ENCODE assay signal across 19 cellular contexts in the genomic region with DNA sequence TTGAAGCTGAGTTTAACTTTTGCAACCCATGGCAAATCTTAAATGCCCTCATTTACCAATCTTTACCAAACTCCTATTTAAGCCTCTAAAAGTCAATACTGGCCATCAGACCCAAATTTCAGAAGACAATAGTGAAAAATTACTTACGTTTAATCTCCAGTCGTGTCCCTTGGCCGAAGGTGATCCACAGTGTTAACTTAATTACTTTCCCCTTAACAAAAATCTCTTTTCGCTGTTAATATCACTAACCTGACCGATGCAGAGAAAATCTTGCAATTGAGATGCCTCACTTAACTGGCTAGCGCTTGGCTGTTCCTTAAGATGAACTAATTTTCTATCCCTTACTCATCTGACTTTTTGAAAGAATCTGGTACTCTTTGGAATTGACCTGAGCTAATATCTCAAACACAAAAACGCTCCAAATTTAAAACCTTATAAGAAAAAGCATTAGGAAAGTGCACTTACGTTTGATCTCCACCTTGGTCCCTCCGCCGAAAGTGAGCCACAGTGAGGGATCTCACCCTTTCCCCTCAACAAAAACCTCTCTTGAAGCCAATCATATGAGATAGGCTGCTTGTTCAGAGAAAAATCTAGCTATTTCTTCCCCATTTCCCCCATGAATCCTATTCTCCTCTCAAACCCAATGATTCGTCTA.
A peak's percentile ranks its signal among the peaks of the same experiment; 100 is the strongest.
DNase-seq lines count a peak whose midpoint lies in the region; ATAC-seq, FAIRE-seq and TF ChIP-seq lines count a peak whose summit lies in the region.
"Had no signal": no experiment of that assay in that cellular context is flagged by ENCODE, and none has a peak within 500 bp of the region (broad histone marks: within the 10 kb centered on the region; RNA-seq: fewer than 3 reads in every experiment).

No MANE protein-coding gene starts in this region.

- H3K4me3 ChIP-seq in BLaER1 (peak overlapping the region; percentile 56; the same call in 1 of the 2 replicates), OCI-LY7 (ENCODE audit: low read depth, low read length, poor library complexity, severe bottlenecking) (peak overlapping the region; percentile 100), mononuclear cell (ENCODE audit: low read length) (peak overlapping the region; percentile 42)
- H3K4me3 ChIP-seq: A549 had no signal

- H4K20me1 ChIP-seq in BLaER1 (no peaks in the 10 kb centered on the region), OCI-LY7 (ENCODE audit: insufficient read depth, low read length) (peaks cover 4% of the 10 kb centered on the region; the same call in 1 of the 2 replicates)

- H3K36me3 ChIP-seq in BLaER1 = peaks cover 28% of the 10 kb centered on the region
- H3K36me3 ChIP-seq in OCI-LY7 (ENCODE audit: insufficient read depth, low read length) = peaks cover 63% of the 10 kb centered on the region

- peak; percentile 26 for TF ChIP-seq POLR2A in GM12891 (IDR thresholded peaks at IDR 0.05; ENCODE audit: low read depth, low read length)

- H3K27ac ChIP-seq in BLaER1 = no peak overlapping the region; the same call in 1 of the 2 replicates
- peak overlapping the region; percentile 100 for H3K27ac ChIP-seq in OCI-LY7 (ENCODE audit: low read depth, low read length, poor library complexity, severe bottlenecking)
- H3K27ac ChIP-seq: A549 had no signal

- peaks cover 89% of the 10 kb centered on the region for H3K4me1 ChIP-seq in BLaER1
- H3K4me1 ChIP-seq in OCI-LY7 (ENCODE audit: insufficient read depth, low read length, poor library complexity, severe bottlenecking) = peaks cover 28% of the 10 kb centered on the region
- H3K4me1 ChIP-seq in mononuclear cell (ENCODE audit: insufficient read depth, low read length) = peaks cover 1% of the 10 kb centered on the region
- H3K4me1 ChIP-seq: A549 had no signal

- no peak overlapping the region for H2AFZ ChIP-seq in OCI-LY7 (ENCODE audit: low read length)

- peaks cover 74% of the 10 kb centered on the region for H3K79me2 ChIP-seq in OCI-LY7 (ENCODE audit: insufficient read depth, low read depth, low read length)

- H3K9ac ChIP-seq in BLaER1 = no peak overlapping the region

- H3K9me3 ChIP-seq in BLaER1 (peaks cover 13% of the 10 kb centered on the region), OCI-LY7 (ENCODE audit: low read length) (no peaks in the 10 kb centered on the region), mononuclear cell (ENCODE audit: low read depth, low read length) (no peaks in the 10 kb centered on the region)
- H3K9me3 ChIP-seq: A549 had no signal

- peak overlapping the region; percentile 56; the same call in 1 of the 2 replicates for H3K4me2 ChIP-seq in BLaER1
- peak overlapping the region; percentile 77 for H3K4me2 ChIP-seq in OCI-LY7 (ENCODE audit: low read length)
- H3K4me2 ChIP-seq: A549 had no signal

- FAIRE-seq in GM12891 (lab: Jason Lieb, UNC) = peak; percentile 50
- FAIRE-seq: A549 had no signal

- no peaks in the 10 kb centered on the region for H3K9me2 ChIP-seq in OCI-LY7 (ENCODE audit: insufficient read depth, low read length)

- ATAC-seq in GM21576 (IDR thresholded peaks at IDR 0.05; ENCODE audit: unreplicated experiment) = no peak
- ATAC-seq: A549, T-cell had no signal

- BruUV-seq in OCI-LY7 (replicated peaks; lab: Mats Ljungman, UMichigan) = no TSS peak

- CTCF ChIA-PET in OCI-LY7 (lab: Charles Lee; ENCODE audit: unreplicated experiment) = no interaction called here

- H3K27me3 ChIP-seq in BLaER1 = no peaks in the 10 kb centered on the region
- no peaks in the 10 kb centered on the region for H3K27me3 ChIP-seq in mononuclear cell (ENCODE audit: insufficient read depth, low read length)

- no peak for DNase-seq in GM12891 (ENCODE audit: insufficient read length, low spot score)
- DNase-seq in OCI-LY7 (ENCODE audit: low spot score) = peak; percentile 62
- no peak for DNase-seq in NCI-H1417 (lab: John Stamatoyannopoulos, UW)
- DNase-seq in EL = no peak
- no peak for DNase-seq in activated naive CD4-positive, alpha-beta T cell treated with Interleukin-2 at 50 U/mL for 16 hours
- DNase-seq: Calu3, DMS79, GDM1, GOT3, HFFc6, KBM-7, NCI-H1105 treated with DMSO at 0.1 percent for 48 hours, NCI-H187 treated with DMSO at 0.1 percent for 48 hours, NCI-H2171, T-cell had no signal

- intact Hi-C loops in OCI-LY7 (cut with micrococcal nuclease; ENCODE audit: unreplicated experiment) = no loop called here

- POLR2A ChIA-PET in OCI-LY7 (lab: Charles Lee) = interaction anchor here (0.7 to 27.8 kb wide), 13 partner anchors 20 to 292 kb away, joined by 3 to 2147 read pairs (median 6); no protein-coding TSS in a partner anchor

- TF ChIP-seq CTCF in OCI-LY7 (conservative IDR thresholded peaks at IDR 0.05; ENCODE audit: low read length) = no peak

TF ChIP-seq in GM12891, 5 proteins besides CTCF, POLR2A, EP300 and RAD21:
- TF ChIP-seq POLR2AphosphoS5 (IDR thresholded peaks at IDR 0.05; ENCODE audit: low read depth, low read length) (peak; percentile 45; the same call in 1 of the 2 replicates), TAF1 (IDR thresholded peaks at IDR 0.05; ENCODE audit: low read depth, low read length) (0 out of 2 replicates have a peak, but pooled peaks have one; percentile 15), SPI1 (IDR thresholded peaks at IDR 0.05; ENCODE audit: low read depth, low read length) (no peak)

Comparison
In these comparisons a context has a peak if more than half of its experiments do, and no peak if none do; other contexts are left out.
1. H3K4me3 ChIP-seq: peak in every context shown above with its lines; median percentile 100 in OCI-LY7; 56 in BLaER1; 42 in mononuclear cell.